ENCODE assay signal across 1 cellular context in the genomic region with DNA sequence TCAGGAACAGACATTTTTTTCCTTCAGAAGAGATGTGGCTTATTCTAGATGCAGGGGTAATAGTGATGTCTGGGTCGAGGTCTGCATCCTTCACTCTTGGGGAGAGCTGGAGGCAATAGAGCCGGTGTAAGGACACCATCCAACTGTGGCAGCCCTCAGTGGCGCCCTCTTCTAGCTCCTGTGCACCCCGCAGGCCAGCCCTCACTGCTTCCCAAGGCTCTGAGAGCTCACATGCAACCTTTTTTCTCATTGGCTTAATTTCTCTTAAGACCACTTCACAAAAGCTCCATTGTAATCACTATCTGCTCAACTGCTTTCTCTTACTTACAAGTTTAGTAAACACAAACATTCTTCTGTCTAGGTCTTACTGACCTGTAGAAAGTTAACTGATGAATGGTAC.
TF ChIP-seq lines count a peak whose summit lies in the region.

No MANE protein-coding gene starts in this region.

TF ChIP-seq in H1, 55 proteins besides CTCF, POLR2A, EP300 and RAD21:
- TF ChIP-seq KDM1A (IDR thresholded peaks at IDR 0.05; ENCODE audit: borderline replicate concordance, low read length), result no peak
- no peak for TF ChIP-seq RXRA (IDR thresholded peaks at IDR 0.05; ENCODE audit: insufficient read depth, low read depth, low read length)
- no peak for TF ChIP-seq USF2 (IDR thresholded peaks at IDR 0.05; ENCODE audit: low read length)
- no peak for TF ChIP-seq NANOG (IDR thresholded peaks at IDR 0.05; ENCODE audit: insufficient read depth, low read depth, low read length, poor library complexity, severe bottlenecking)
- no peak for TF ChIP-seq TEAD4 (IDR thresholded peaks at IDR 0.05; ENCODE audit: low read depth, low read length)
- TF ChIP-seq SRF (IDR thresholded peaks at IDR 0.05; ENCODE audit: low read depth, low read length), result no peak
- no peak for TF ChIP-seq POLR2AphosphoS5 (IDR thresholded peaks at IDR 0.05; ENCODE audit: low read depth, low read length)
- no peak for TF ChIP-seq SP2 (IDR thresholded peaks at IDR 0.05; ENCODE audit: low read length)
